Comparison of ENCODE assay signal across 1 cellular context in the genomic region with DNA sequence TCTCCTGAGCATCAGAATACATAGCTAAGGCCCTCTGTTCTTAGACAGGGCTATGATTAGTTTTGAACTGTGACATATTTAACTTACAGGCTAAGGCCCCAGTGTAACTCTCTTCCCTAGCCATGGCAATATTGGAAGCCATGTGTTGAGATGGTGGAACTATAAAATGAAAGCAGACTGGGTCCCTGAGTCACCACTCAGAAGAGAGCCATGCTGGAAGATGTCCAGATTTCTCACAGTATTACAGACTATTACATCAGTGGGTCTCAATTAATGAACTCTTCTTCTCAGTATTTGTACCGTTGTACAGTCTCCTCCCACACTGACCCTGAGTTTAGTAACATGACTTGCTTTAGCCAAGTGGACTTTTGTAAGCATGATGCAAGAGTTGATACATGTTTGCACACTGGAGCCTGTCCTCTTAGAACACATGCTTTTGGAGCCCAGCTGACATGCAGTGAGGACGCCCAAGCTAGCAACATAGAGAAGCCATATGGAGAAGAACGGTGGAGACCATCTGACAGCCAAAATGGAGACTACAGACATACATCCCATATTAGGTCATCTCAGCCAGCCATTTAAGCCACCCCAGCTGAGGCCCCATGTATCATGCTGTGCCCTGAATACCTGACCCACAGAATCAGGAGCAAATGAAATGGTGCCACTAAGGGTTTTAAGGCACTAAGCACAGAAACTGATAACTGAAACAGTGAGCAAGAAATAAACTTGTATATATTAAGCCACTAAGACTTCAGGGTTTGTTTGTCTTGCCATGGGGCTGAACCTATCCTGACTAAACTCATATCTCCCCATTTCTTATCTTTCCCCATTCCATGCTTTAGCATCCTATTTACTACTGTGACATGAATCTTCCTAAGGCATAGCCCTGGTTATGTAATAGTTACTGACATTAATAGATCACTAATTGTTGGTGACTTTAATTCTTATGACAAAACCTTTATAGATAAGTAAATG.
TF ChIP-seq lines count a peak whose summit lies in the region.

No MANE protein-coding gene starts in this region.

TF ChIP-seq in HepG2, 621 proteins besides CTCF, POLR2A, EP300 and RAD21 (continued from another document and continues in another):
- TF ChIP-seq, protein P1, sequence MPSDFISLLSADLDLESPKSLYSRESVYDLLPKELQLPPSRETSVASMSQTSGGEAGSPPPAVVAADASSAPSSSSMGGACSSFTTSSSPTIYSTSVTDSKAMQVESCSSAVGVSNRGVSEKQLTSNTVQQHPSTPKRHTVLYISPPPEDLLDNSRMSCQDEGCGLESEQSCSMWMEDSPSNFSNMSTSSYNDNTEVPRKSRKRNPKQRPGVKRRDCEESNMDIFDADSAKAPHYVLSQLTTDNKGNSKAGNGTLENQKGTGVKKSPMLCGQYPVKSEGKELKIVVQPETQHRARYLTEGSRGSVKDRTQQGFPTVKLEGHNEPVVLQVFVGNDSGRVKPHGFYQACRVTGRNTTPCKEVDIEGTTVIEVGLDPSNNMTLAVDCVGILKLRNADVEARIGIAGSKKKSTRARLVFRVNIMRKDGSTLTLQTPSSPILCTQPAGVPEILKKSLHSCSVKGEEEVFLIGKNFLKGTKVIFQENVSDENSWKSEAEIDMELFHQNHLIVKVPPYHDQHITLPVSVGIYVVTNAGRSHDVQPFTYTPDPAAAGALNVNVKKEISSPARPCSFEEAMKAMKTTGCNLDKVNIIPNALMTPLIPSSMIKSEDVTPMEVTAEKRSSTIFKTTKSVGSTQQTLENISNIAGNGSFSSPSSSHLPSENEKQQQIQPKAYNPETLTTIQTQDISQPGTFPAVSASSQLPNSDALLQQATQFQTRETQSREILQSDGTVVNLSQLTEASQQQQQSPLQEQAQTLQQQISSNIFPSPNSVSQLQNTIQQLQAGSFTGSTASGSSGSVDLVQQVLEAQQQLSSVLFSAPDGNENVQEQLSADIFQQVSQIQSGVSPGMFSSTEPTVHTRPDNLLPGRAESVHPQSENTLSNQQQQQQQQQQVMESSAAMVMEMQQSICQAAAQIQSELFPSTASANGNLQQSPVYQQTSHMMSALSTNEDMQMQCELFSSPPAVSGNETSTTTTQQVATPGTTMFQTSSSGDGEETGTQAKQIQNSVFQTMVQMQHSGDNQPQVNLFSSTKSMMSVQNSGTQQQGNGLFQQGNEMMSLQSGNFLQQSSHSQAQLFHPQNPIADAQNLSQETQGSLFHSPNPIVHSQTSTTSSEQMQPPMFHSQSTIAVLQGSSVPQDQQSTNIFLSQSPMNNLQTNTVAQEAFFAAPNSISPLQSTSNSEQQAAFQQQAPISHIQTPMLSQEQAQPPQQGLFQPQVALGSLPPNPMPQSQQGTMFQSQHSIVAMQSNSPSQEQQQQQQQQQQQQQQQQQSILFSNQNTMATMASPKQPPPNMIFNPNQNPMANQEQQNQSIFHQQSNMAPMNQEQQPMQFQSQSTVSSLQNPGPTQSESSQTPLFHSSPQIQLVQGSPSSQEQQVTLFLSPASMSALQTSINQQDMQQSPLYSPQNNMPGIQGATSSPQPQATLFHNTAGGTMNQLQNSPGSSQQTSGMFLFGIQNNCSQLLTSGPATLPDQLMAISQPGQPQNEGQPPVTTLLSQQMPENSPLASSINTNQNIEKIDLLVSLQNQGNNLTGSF (CRISPR knock-in tag; IDR thresholded peaks at IDR 0.05) = no peak
- TF ChIP-seq HOXD1 (CRISPR knock-in tag; IDR thresholded peaks at IDR 0.05) (no peak), ZNF549 (CRISPR knock-in tag; IDR thresholded peaks at IDR 0.05) (no peak), NBN (conservative IDR thresholded peaks at IDR 0.05) (no peak), FOXM1 (CRISPR knock-in tag; IDR thresholded peaks at IDR 0.05) (no peak), ZFAT (CRISPR knock-in tag; conservative IDR thresholded peaks at IDR 0.05) (no peak), PRMT3 (CRISPR knock-in tag; IDR thresholded peaks at IDR 0.05; ENCODE audit: borderline replicate concordance, low read depth) (no peak), ZNF891 (CRISPR knock-in tag; IDR thresholded peaks at IDR 0.05) (no peak), ZMYM3 (CRISPR knock-in tag; IDR thresholded peaks at IDR 0.05) (peak; percentile 87), ZNF30 (CRISPR knock-in tag; IDR thresholded peaks at IDR 0.05) (no peak), TMF1 (CRISPR knock-in tag; IDR thresholded peaks at IDR 0.05; ENCODE audit: low read depth) (no peak), ZNF781 (CRISPR knock-in tag; IDR thresholded peaks at IDR 0.05; ENCODE audit: borderline replicate concordance, not compliant biosample characterization) (peak; percentile 91), HOXA7 (CRISPR knock-in tag; IDR thresholded peaks at IDR 0.05) (no peak), RBFOX2 (IDR thresholded peaks at IDR 0.05; ENCODE audit: low read depth, low read length) (no peak)
- TF ChIP-seq, protein P2, sequence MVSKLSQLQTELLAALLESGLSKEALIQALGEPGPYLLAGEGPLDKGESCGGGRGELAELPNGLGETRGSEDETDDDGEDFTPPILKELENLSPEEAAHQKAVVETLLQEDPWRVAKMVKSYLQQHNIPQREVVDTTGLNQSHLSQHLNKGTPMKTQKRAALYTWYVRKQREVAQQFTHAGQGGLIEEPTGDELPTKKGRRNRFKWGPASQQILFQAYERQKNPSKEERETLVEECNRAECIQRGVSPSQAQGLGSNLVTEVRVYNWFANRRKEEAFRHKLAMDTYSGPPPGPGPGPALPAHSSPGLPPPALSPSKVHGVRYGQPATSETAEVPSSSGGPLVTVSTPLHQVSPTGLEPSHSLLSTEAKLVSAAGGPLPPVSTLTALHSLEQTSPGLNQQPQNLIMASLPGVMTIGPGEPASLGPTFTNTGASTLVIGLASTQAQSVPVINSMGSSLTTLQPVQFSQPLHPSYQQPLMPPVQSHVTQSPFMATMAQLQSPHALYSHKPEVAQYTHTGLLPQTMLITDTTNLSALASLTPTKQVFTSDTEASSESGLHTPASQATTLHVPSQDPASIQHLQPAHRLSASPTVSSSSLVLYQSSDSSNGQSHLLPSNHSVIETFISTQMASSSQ (IDR thresholded peaks at IDR 0.05; ENCODE audit: low read depth) = 0 out of 2 replicates have a peak, but pooled peaks have one; percentile 54
- TF ChIP-seq, protein P2 (CRISPR knock-in tag; IDR thresholded peaks at IDR 0.05; ENCODE audit: borderline replicate concordance) = peak; percentile 80; the same call in 1 of the 2 replicates
- TF ChIP-seq, protein P3, sequence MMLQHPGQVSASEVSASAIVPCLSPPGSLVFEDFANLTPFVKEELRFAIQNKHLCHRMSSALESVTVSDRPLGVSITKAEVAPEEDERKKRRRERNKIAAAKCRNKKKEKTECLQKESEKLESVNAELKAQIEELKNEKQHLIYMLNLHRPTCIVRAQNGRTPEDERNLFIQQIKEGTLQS (CRISPR knock-in tag; IDR thresholded peaks at IDR 0.05) = peak; percentile 97
- TF ChIP-seq, protein P4, sequence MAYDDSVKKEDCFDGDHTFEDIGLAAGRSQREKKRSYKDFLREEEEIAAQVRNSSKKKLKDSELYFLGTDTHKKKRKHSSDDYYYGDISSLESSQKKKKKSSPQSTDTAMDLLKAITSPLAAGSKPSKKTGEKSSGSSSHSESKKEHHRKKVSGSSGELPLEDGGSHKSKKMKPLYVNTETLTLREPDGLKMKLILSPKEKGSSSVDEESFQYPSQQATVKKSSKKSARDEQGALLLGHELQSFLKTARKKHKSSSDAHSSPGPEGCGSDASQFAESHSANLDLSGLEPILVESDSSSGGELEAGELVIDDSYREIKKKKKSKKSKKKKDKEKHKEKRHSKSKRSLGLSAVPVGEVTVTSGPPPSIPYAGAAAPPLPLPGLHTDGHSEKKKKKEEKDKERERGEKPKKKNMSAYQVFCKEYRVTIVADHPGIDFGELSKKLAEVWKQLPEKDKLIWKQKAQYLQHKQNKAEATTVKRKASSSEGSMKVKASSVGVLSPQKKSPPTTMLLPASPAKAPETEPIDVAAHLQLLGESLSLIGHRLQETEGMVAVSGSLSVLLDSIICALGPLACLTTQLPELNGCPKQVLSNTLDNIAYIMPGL (CRISPR knock-in tag; IDR thresholded peaks at IDR 0.05; ENCODE audit: borderline replicate concordance in 1 of 2, low read depth in 1 of 2) = peak in 1 of 2 experiments; percentile 70; a peak in 2 of 4 replicates
- TF ChIP-seq, protein P5, sequence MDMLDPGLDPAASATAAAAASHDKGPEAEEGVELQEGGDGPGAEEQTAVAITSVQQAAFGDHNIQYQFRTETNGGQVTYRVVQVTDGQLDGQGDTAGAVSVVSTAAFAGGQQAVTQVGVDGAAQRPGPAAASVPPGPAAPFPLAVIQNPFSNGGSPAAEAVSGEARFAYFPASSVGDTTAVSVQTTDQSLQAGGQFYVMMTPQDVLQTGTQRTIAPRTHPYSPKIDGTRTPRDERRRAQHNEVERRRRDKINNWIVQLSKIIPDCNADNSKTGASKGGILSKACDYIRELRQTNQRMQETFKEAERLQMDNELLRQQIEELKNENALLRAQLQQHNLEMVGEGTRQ (IDR thresholded peaks at IDR 0.05; ENCODE audit: low read depth, low read length) = no peak
- TF ChIP-seq, protein P5 (CRISPR knock-in tag; IDR thresholded peaks at IDR 0.05; ENCODE audit: borderline replicate concordance) = peak; percentile 27; the same call in 1 of the 2 replicates
- TF ChIP-seq, protein P6, sequence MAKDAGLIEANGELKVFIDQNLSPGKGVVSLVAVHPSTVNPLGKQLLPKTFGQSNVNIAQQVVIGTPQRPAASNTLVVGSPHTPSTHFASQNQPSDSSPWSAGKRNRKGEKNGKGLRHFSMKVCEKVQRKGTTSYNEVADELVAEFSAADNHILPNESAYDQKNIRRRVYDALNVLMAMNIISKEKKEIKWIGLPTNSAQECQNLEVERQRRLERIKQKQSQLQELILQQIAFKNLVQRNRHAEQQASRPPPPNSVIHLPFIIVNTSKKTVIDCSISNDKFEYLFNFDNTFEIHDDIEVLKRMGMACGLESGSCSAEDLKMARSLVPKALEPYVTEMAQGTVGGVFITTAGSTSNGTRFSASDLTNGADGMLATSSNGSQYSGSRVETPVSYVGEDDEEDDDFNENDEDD (CRISPR knock-in tag; IDR thresholded peaks at IDR 0.05; ENCODE audit: borderline replicate concordance) = peak; percentile 64; the same call in 1 of the 2 replicates
- TF ChIP-seq, protein P7, sequence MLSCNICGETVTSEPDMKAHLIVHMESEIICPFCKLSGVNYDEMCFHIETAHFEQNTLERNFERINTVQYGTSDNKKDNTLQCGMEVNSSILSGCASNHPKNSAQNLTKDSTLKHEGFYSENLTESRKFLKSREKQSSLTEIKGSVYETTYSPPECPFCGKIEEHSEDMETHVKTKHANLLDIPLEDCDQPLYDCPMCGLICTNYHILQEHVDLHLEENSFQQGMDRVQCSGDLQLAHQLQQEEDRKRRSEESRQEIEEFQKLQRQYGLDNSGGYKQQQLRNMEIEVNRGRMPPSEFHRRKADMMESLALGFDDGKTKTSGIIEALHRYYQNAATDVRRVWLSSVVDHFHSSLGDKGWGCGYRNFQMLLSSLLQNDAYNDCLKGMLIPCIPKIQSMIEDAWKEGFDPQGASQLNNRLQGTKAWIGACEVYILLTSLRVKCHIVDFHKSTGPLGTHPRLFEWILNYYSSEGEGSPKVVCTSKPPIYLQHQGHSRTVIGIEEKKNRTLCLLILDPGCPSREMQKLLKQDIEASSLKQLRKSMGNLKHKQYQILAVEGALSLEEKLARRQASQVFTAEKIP (CRISPR knock-in tag; IDR thresholded peaks at IDR 0.05; ENCODE audit: borderline replicate concordance) = no peak
- TF ChIP-seq, protein P8, sequence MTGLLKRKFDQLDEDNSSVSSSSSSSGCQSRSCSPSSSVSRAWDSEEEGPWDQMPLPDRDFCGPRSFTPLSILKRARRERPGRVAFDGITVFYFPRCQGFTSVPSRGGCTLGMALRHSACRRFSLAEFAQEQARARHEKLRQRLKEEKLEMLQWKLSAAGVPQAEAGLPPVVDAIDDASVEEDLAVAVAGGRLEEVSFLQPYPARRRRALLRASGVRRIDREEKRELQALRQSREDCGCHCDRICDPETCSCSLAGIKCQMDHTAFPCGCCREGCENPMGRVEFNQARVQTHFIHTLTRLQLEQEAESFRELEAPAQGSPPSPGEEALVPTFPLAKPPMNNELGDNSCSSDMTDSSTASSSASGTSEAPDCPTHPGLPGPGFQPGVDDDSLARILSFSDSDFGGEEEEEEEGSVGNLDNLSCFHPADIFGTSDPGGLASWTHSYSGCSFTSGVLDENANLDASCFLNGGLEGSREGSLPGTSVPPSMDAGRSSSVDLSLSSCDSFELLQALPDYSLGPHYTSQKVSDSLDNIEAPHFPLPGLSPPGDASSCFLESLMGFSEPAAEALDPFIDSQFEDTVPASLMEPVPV (CRISPR knock-in tag; IDR thresholded peaks at IDR 0.05) = no peak
- TF ChIP-seq, protein P9, sequence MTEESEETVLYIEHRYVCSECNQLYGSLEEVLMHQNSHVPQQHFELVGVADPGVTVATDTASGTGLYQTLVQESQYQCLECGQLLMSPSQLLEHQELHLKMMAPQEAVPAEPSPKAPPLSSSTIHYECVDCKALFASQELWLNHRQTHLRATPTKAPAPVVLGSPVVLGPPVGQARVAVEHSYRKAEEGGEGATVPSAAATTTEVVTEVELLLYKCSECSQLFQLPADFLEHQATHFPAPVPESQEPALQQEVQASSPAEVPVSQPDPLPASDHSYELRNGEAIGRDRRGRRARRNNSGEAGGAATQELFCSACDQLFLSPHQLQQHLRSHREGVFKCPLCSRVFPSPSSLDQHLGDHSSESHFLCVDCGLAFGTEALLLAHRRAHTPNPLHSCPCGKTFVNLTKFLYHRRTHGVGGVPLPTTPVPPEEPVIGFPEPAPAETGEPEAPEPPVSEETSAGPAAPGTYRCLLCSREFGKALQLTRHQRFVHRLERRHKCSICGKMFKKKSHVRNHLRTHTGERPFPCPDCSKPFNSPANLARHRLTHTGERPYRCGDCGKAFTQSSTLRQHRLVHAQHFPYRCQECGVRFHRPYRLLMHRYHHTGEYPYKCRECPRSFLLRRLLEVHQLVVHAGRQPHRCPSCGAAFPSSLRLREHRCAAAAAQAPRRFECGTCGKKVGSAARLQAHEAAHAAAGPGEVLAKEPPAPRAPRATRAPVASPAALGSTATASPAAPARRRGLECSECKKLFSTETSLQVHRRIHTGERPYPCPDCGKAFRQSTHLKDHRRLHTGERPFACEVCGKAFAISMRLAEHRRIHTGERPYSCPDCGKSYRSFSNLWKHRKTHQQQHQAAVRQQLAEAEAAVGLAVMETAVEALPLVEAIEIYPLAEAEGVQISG (CRISPR knock-in tag; IDR thresholded peaks at IDR 0.05) = peak; percentile 81
